Comparison of ENCODE assay signal across 2 cellular contexts in genomic region chr1:31780632-31781031, GRCh38.
A peak's percentile ranks its signal among the peaks of the same experiment; 100 is the strongest.
TF ChIP-seq lines count a peak whose summit lies in the region.

No MANE protein-coding gene starts in this region.

TF ChIP-seq in A549, 52 proteins besides CTCF, POLR2A, EP300 and RAD21:
- no peak for TF ChIP-seq ATOH8 (CRISPR knock-in tag; IDR thresholded peaks at IDR 0.05; ENCODE audit: low read depth)
- TF ChIP-seq ZFP36 (IDR thresholded peaks at IDR 0.05; ENCODE audit: borderline replicate concordance, partially characterized antibody), result peak; percentile 51

TF ChIP-seq in WTC11, 78 proteins besides CTCF, POLR2A, EP300 and RAD21:
- TF ChIP-seq E2F1 (CRISPR knock-in tag; IDR thresholded peaks at IDR 0.05), result no peak
- TF ChIP-seq FOXP1 (CRISPR knock-in tag; IDR thresholded peaks at IDR 0.05; ENCODE audit: borderline replicate concordance), result no peak
- TF ChIP-seq NR3C1 (CRISPR knock-in tag; conservative IDR thresholded peaks at IDR 0.05; ENCODE audit: low read depth), result no peak
- TF ChIP-seq NFE2L1 (CRISPR knock-in tag; IDR thresholded peaks at IDR 0.05), result peak; percentile 52; the same call in 1 of the 2 replicates
- no peak for TF ChIP-seq NFATC4 (CRISPR knock-in tag; IDR thresholded peaks at IDR 0.05)
- no peak for TF ChIP-seq MLX (CRISPR knock-in tag; IDR thresholded peaks at IDR 0.05)
- TF ChIP-seq NR2C2 (CRISPR knock-in tag; IDR thresholded peaks at IDR 0.05), result no peak
